In the genomic region with DNA sequence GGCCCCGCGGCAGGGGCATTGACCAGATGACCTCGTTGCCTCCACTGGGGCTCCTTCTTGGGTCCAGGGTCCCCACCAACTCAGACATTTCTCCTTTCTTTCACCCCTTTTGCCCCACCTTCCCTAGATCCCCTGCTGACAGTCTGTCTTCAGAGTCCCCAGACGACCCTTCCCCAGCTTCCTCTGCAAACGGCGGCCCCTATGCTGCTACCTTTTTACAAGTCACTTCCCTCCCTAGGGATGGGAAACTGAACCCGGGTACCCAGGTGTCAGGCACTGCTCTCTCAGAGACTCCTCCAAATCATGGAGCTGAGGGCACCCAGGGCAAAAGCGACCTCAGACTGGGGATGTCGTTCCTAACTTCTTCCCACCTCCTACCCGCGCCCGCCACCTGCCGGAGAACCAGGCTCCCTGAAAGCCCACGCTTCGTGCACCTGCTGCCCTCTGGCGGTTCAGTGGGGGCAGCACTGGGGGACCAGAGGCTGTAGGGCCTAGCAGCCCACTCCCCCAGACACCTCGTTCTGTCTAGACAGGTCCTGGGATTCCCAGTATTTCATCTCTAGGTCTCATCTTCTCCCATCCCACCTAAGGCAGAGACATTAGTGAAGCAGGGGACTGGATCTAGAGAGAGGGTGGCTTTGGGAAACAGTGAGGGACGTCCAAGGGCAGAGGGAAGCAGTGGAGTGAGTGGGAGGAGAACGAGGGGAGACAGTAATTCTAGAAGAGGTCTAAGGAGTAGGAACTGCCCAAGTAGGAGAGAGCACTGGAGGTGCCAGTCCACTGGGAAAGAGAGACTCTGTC, we compare ENCODE assay signal across 7 cellular contexts. TPM values are rescaled to one million over a fixed set of nuclear protein-coding genes. Genes with fewer than 3 reads are reported as not detected.
DNase-seq lines count a peak whose midpoint lies in the region; ATAC-seq, FAIRE-seq and TF ChIP-seq lines count a peak whose summit lies in the region.

No MANE protein-coding gene starts in this region.

- peak overlapping the region; percentile 6 for H3K4me3 Mint-ChIP-seq in activated CD4-positive, alpha-beta T cell treated with anti-CD3 and anti-CD28 coated beads, Interleukin-2, amount 10 ng/mL, durations not matched to agents 7 days and 5 days

- no peak overlapping the region for H3K27ac Mint-ChIP-seq in activated CD4-positive, alpha-beta T cell treated with anti-CD3 and anti-CD28 coated beads, Interleukin-2, amount 10 ng/mL, durations not matched to agents 7 days and 5 days

- intact Hi-C loops in left lung (cut with DNase I) = no loop called here

- H3K27me3 Mint-ChIP-seq in activated CD4-positive, alpha-beta T cell treated with anti-CD3 and anti-CD28 coated beads, Interleukin-2, amount 10 ng/mL, durations not matched to agents 7 days and 5 days = no peaks in the 10 kb centered on the region

- no peaks in the 10 kb centered on the region for H3K9me3 Mint-ChIP-seq in activated CD4-positive, alpha-beta T cell treated with anti-CD3 and anti-CD28 coated beads, Interleukin-2, amount 10 ng/mL, durations not matched to agents 7 days and 5 days

- peak; percentile 77 for DNase-seq in GM18507 (ENCODE audit: extremely low spot score, insufficient read length, low read depth)
- DNase-seq in NCI-H446 treated with DMSO at 0.1 percent for 48 hours (lab: John Stamatoyannopoulos, UW) = peak; percentile 72
- DNase-seq in activated CD4-positive, alpha-beta T cell treated with anti-CD3 and anti-CD28 coated beads, Interleukin-2, amount 10 ng/mL, durations not matched to agents 7 days and 5 days = peak; percentile 93
- DNase-seq in coronary artery (ENCODE audit: low spot score) = peak; percentile 92
- DNase-seq in left lung = peak; percentile 92 to 98
- peak; percentile 89 for DNase-seq in stimulated activated CD4-positive, alpha-beta T cell treated with anti-CD3 and anti-CD28 coated beads, Interleukin-1b, Interleukin-23, amount 100 ng/mL, for 48 hours

- TF ChIP-seq CTCF in coronary artery (IDR thresholded peaks at IDR 0.05) (peak; percentile 100), left lung (IDR thresholded peaks at IDR 0.05) (peak; percentile 99 to 100)

- peaks cover 10% of the 10 kb centered on the region for H3K4me1 Mint-ChIP-seq in activated CD4-positive, alpha-beta T cell treated with anti-CD3 and anti-CD28 coated beads, Interleukin-2, amount 10 ng/mL, durations not matched to agents 7 days and 5 days

- no peaks in the 10 kb centered on the region for H3K27me3 ChIP-seq in left lung

- peak; percentile 84 for FAIRE-seq in GM18507 (lab: Jason Lieb, UNC)

- H3K4me1 ChIP-seq in left lung = peaks cover 0 to 36% of the 10 kb centered on the region in 2 donors

- H3K4me3 ChIP-seq in coronary artery = peak overlapping the region; percentile 77
- H3K4me3 ChIP-seq in left lung = peak overlapping the region; percentile 17 to 33

- H3K36me3 ChIP-seq in left lung = peaks cover 0 to 7% of the 10 kb centered on the region in 2 donors

- ATAC-seq in HG03108 (IDR thresholded peaks at IDR 0.05; ENCODE audit: unreplicated experiment) (peak; percentile 87), left lung (peak; percentile 93)

- peak overlapping the region; percentile 25 to 87 for H3K27ac ChIP-seq in coronary artery
- peak overlapping the region in 1 of 2 donors; percentile 26 for H3K27ac ChIP-seq in left lung

- no peaks in the 10 kb centered on the region for H3K9me3 ChIP-seq in left lung

- H3K36me3 Mint-ChIP-seq in activated CD4-positive, alpha-beta T cell treated with anti-CD3 and anti-CD28 coated beads, Interleukin-2, amount 10 ng/mL, durations not matched to agents 7 days and 5 days (ENCODE audit: low read depth) = no peaks in the 10 kb centered on the region

- POLR2A ChIA-PET in activated CD4-positive, alpha-beta T cell treated with anti-CD3 and anti-CD28 coated beads, Interleukin-2, amount 10 ng/mL, durations not matched to agents 7 days and 5 days (lab: Charles Lee) = no interaction called here

- CTCF ChIA-PET in activated CD4-positive, alpha-beta T cell treated with anti-CD3 and anti-CD28 coated beads, Interleukin-2, amount 10 ng/mL, durations not matched to agents 7 days and 5 days (lab: Charles Lee) = interaction anchor here (0.6 to 3.4 kb wide), 48 partner anchors 8 to 395 kb away, joined by 3 to 26 read pairs (median 4); a partner anchor contains a TSS

RNA-seq across cellular contexts. Expression of a gene that starts 4.9 kb away (rescaled TPM):
- 1 to 10 TPM in 1 of 2 experiments, under 1 TPM in 1; 0.48 to 1.3 TPM for total RNA-seq in activated CD4-positive, alpha-beta T cell treated with anti-CD3 and anti-CD28 coated beads, Interleukin-2, amount 10 ng/mL, durations not matched to agents 7 days and 5 days
- total RNA-seq in left lung = 10 to 100 TPM; 18.1 to 19.0 TPM

RNA-seq across cellular contexts. Expression of a gene that starts 15.3 kb away (rescaled TPM):
- under 1 TPM; 0.15 to 0.33 TPM for total RNA-seq in activated CD4-positive, alpha-beta T cell treated with anti-CD3 and anti-CD28 coated beads, Interleukin-2, amount 10 ng/mL, durations not matched to agents 7 days and 5 days
- total RNA-seq in left lung = 10 to 100 TPM in 1 of 2 donors, under 1 TPM in 1; 0.99 to 10.3 TPM

RNA-seq across cellular contexts. Expression of a gene that starts 39.5 kb away (rescaled TPM):
- 10 to 100 TPM; 83.5 to 88.7 TPM for total RNA-seq in activated CD4-positive, alpha-beta T cell treated with anti-CD3 and anti-CD28 coated beads, Interleukin-2, amount 10 ng/mL, durations not matched to agents 7 days and 5 days
- 100 to 1,000 TPM in 1 of 2 donors, 10 to 100 TPM in 1; 76.4 to 142 TPM for total RNA-seq in left lung

RNA-seq across cellular contexts. Expression of a gene that starts 54.7 kb away (rescaled TPM):
- 100 to 1,000 TPM; 113 to 124 TPM for total RNA-seq in activated CD4-positive, alpha-beta T cell treated with anti-CD3 and anti-CD28 coated beads, Interleukin-2, amount 10 ng/mL, durations not matched to agents 7 days and 5 days
- 100 to 1,000 TPM; 157 to 184 TPM for total RNA-seq in left lung

Comparison
In these comparisons a context has a peak if more than half of its experiments do, and no peak if none do; other contexts are left out.
1. RNA of a gene that starts 4.9 kb away (total RNA-seq): 18.1 to 19.0 TPM in left lung; 0.48 to 1.3 TPM in activated CD4-positive, alpha-beta T cell treated with anti-CD3 and anti-CD28 coated beads, Interleukin-2, amount 10 ng/mL, durations not matched to agents 7 days and 5 days; every median in the first group is over 4 times any median in the second.
2. Peak in every context shown above with its lines, with median percentiles within 50 percentile points of each other: DNase-seq.